ENCODE assay signal across 8 cellular contexts in the genomic region with DNA sequence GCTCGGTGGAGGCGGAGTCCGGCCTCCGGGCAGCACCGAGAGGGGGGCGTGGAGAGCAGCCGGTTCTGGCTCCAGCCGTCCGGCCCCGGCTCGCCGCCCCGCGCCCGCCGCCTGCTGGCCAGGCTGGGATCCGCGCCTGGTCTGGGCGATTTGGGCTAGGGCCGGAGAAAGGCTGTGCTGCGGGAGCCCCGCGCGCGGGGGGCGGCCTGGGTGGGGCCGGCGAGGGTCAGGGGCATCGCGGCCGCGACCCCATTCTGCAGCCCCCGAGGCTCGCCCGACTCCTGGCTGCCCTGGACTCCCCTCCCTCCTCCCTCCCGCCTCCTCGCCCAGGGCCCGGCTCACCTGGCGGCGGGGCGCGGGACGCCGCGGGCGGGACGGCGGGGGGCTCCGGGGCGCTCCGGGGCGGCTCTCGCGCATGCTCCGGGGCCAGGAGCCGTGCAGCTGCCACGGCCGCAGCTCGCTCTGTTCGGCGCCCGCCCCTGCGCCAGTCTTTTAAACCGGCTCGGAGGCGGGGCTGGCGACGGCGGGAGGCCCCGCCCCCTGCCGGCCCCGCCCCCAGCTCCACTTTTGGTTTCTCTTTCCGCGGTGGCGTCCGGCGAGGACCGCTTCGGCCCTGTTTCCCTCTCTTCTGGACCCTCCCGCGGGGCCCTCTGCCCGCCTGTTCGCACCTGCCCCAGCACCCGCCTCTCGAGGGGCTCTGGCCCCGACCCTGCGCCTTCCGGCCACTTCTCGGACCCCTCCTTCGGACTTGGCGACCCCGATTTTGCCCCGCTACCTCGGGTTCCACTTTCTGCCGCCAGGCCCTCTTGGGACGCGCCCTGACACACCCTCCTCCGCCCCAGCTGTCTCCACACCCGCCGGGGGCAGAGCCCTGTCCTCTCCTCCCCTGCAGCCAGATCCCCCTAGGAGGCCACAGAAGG. TPM values are rescaled to one million over a fixed set of nuclear protein-coding genes. Genes with fewer than 3 reads are reported as not detected.
DNase-seq lines count a peak whose midpoint lies in the region; ATAC-seq, FAIRE-seq and TF ChIP-seq lines count a peak whose summit lies in the region.

TSS of gene SOCS1 (minus strand) at position 468 of the 920 bp plus-strand sequence. CDS start 726 bp downstream, outside the sequence.

- CTCF ChIA-PET in MCF 10A (lab: Yijun Ruan, JAX) = interaction anchor here (0.5 to 11.0 kb wide), 57 partner anchors 9 to 1186 kb away, joined by 3 to 342 read pairs (median 4); no protein-coding TSS in a partner anchor

- H3K4me3 Mint-ChIP-seq in MCF 10A (ENCODE audit: unreplicated experiment) = peak within 1 kb of the TSS; percentile 97

- POLR2A ChIA-PET in MCF 10A (lab: Yijun Ruan, JAX) = interaction anchor here (0.6 to 3.2 kb wide), 30 partner anchors 12 to 552 kb away, joined by 3 to 26 read pairs (median 4); partner anchors contain the start of genes CLEC16A and TNP2

- peak; percentile 64 for FAIRE-seq in GM18507 (lab: Jason Lieb, UNC)

- no peaks in the 10 kb centered on the region for H3K9me3 Mint-ChIP-seq in MCF 10A (ENCODE audit: unreplicated experiment)

- peak; percentile 42 for ATAC-seq in HG02973 (IDR thresholded peaks at IDR 0.05; ENCODE audit: unreplicated experiment)

- intact Hi-C loops in MCF 10A (cut with micrococcal nuclease) = loop anchor here (2.0 to 10.0 kb wide), 5 partner anchors 54 to 154 kb away; no protein-coding TSS in a partner anchor

- H3K4me1 Mint-ChIP-seq in MCF 10A (ENCODE audit: insufficient read depth, unreplicated experiment) = peaks cover 8% of the 10 kb centered on the region

- H3K27me3 Mint-ChIP-seq in MCF 10A (ENCODE audit: insufficient read depth, unreplicated experiment) = no peaks in the 10 kb centered on the region

- DNase-seq in GM18507 (ENCODE audit: extremely low spot score, insufficient read length, low read depth) (peak; percentile 76), NCI-H2029 treated with DMSO at 0.1 percent for 48 hours (lab: John Stamatoyannopoulos, UW) (peak; percentile 62), UCSD-AML1 (lab: John Stamatoyannopoulos, UW; ENCODE audit: unreplicated experiment) (peak; percentile 90), MCF 10A (ENCODE audit: unreplicated experiment) (peak; percentile 80), iPS-NIHi11 (ENCODE audit: low spot score) (peak; percentile 93)

- H3K27ac Mint-ChIP-seq in MCF 10A (ENCODE audit: low read depth, unreplicated experiment) = peak within 1 kb of the TSS; percentile 98

- peaks cover 16% of the 10 kb centered on the region for H3K36me3 Mint-ChIP-seq in MCF 10A (ENCODE audit: insufficient read depth, unreplicated experiment)

- peak within 1 kb of the TSS; percentile 54 for H3K27ac ChIP-seq in 22Rv1
- H3K27ac ChIP-seq in skin epidermis = peak within 1 kb of the TSS; percentile 81 to 100 (median 95)

- peak within 1 kb of the TSS; percentile 52 to 85 (median 72) for H3K4me3 ChIP-seq in skin epidermis

- TF ChIP-seq CTCF in 22Rv1 (IDR thresholded peaks at IDR 0.05) (peak; percentile 94), MCF 10A (IDR thresholded peaks at IDR 0.05; ENCODE audit: unreplicated experiment) (peak; percentile 95)

- no TSS peak for BruUV-seq in MCF 10A (replicated peaks; lab: Mats Ljungman, UMichigan)

RNA-seq across cellular contexts. Expression of gene SOCS1, which starts in this region (rescaled TPM):
- total RNA-seq in MCF 10A (2022) = 1.4 and 1.6 TPM in 2 replicates

Comparison
In these comparisons a context has a peak if more than half of its experiments do, and no peak if none do; other contexts are left out.
1. Peak in every context shown above with its lines: DNase-seq, ATAC-seq, H3K4me3 ChIP-seq and H3K27ac ChIP-seq.